ENCODE assay signal across 11 cellular contexts in genomic region chr2:196238836-196239380, GRCh38.
A peak's percentile ranks its signal among the peaks of the same experiment; 100 is the strongest.
DNase-seq lines count a peak whose midpoint lies in the region; TF ChIP-seq lines count a peak whose summit lies in the region.
"Had no signal": no experiment of that assay in that cellular context is flagged by ENCODE, and none has a peak within 500 bp of the region (broad histone marks: within the 10 kb centered on the region; RNA-seq: fewer than 3 reads in every experiment).

No MANE protein-coding gene starts in this region.

- H3K27me3 Mint-ChIP-seq in T-helper 1 cell treated with Interleukin-12 subunit alpha and Interleukin-12 subunit beta and Interleukin-4 antibody, amounts not matched to agents 30 μg/mL and 1 μg/mL, for 36 hours (ENCODE audit: low read depth), result no peaks in the 10 kb centered on the region

- H3K27ac ChIP-seq in Karpas-422 (ENCODE audit: low read length) (peak overlapping the region; percentile 97), mammary epithelial cell (ENCODE audit: insufficient read depth, low read depth, low read length) (peak overlapping the region; percentile 96), neutrophil (peak overlapping the region; percentile 99)
- H3K27ac ChIP-seq: 22Rv1 had no signal

- H3K79me2 ChIP-seq in Karpas-422 (ENCODE audit: low read length), result no peaks in the 10 kb centered on the region
- H3K79me2 ChIP-seq in mammary epithelial cell (ENCODE audit: insufficient read depth, low read length), result no peaks in the 10 kb centered on the region

- H3K27me3 ChIP-seq in Karpas-422 (ENCODE audit: low read length) (no peaks in the 10 kb centered on the region), mammary epithelial cell (ENCODE audit: insufficient read depth, low read length) (no peaks in the 10 kb centered on the region), neutrophil (no peaks in the 10 kb centered on the region)

- H3K4me3 ChIP-seq in Karpas-422 (ENCODE audit: low read length) (no peak overlapping the region), mammary epithelial cell (replicated peaks in 1 of 3; ENCODE audit: insufficient read depth in 1 of 3, low read depth in 2 of 3, low read length in 3 of 3) (no peak overlapping the region), neutrophil (ENCODE audit: low read depth in 1 of 2, low read length in 1 of 2) (peak overlapping the region; percentile 41 to 65)

- dilution Hi-C loops in mammary epithelial cell (cut with HindIII; ENCODE audit: low sequenced_read_pairs), result no loop called here

- WGBS in mammary epithelial cell (ENCODE audit: low coverage, missing lambda C conversion rate), result 50% methylated on average over 2 of the region's 2 CpGs

- H3K9ac ChIP-seq in Karpas-422 (ENCODE audit: low read length) (no peak overlapping the region), mammary epithelial cell (ENCODE audit: insufficient read depth, low read length) (no peak overlapping the region)

- CTCF ChIA-PET in mammary epithelial cell (lab: Charles Lee; ENCODE audit: low non-redundant PET), result no interaction called here

- H3K36me3 ChIP-seq in Karpas-422 (ENCODE audit: insufficient read depth, low read length), result no peaks in the 10 kb centered on the region
- H3K36me3 ChIP-seq in mammary epithelial cell (ENCODE audit: insufficient read depth, low read length), result no peaks in the 10 kb centered on the region
- no peaks in the 10 kb centered on the region for H3K36me3 ChIP-seq in neutrophil

- TF ChIP-seq CTCF in mammary epithelial cell (conservative IDR thresholded peaks at IDR 0.05 in 1 of 2, IDR thresholded peaks at IDR 0.05 in 1 of 2; ENCODE audit: extremely low read depth in 1 of 2, insufficient read depth in 1 of 2, low read depth in 1 of 2, low read length in 2 of 2), result no peak
- no peak for TF ChIP-seq CTCF in neutrophil (IDR thresholded peaks at IDR 0.05)

- DNase-seq in T-helper 1 cell, result no peak
- peak; percentile 44 for DNase-seq in Karpas-422
- no peak for DNase-seq in mammary epithelial cell
- DNase-seq in AG08395 (ENCODE audit: low spot score), result no peak
- no peak for DNase-seq in activated effector memory CD4-positive, alpha-beta T cell treated with anti-CD3 and anti-CD28 coated beads, Interleukin-2, amount 50 U/mL, for 16 hours
- DNase-seq in stimulated activated CD4-positive, alpha-beta T cell treated with anti-CD3 and anti-CD28 coated beads, Interleukin-4, amount 100 ng/mL, for 1 hour, result no peak
- DNase-seq: aorta, nephron progenitor cell had no signal

- in situ Hi-C loops in mammary epithelial cell (cut with MboI; ENCODE audit: low sequenced_read_pairs in 2 of 2), result no loop called here

- BruUV-seq in mammary epithelial cell (replicated peaks; lab: Mats Ljungman, UMichigan), result no TSS peak

- H3K27ac Mint-ChIP-seq in T-helper 1 cell treated with Interleukin-12 subunit alpha and Interleukin-12 subunit beta and Interleukin-4 antibody, amounts not matched to agents 30 μg/mL and 1 μg/mL, for 36 hours, result peak overlapping the region; percentile 96

- H3K4me3 Mint-ChIP-seq in T-helper 1 cell treated with Interleukin-12 subunit alpha and Interleukin-12 subunit beta and Interleukin-4 antibody, amounts not matched to agents 30 μg/mL and 1 μg/mL, for 36 hours, result peak overlapping the region; percentile 64
- H3K4me3 Mint-ChIP-seq: nephron progenitor cell had no signal

- H3K4me1 ChIP-seq in Karpas-422 (ENCODE audit: low read length) (peaks cover 59% of the 10 kb centered on the region), mammary epithelial cell (ENCODE audit: insufficient read depth, low read length) (peaks cover 36% of the 10 kb centered on the region), neutrophil (ENCODE audit: control insufficient read depth in 1 of 2, insufficient read depth in 1 of 2, low read depth in 1 of 2, low read length in 1 of 2) (peaks cover 76 to 80% of the 10 kb centered on the region in 2 experiments)

- intact Hi-C loops in mammary epithelial cell (cut with micrococcal nuclease), result no loop called here

- no peaks in the 10 kb centered on the region for H3K9me2 ChIP-seq in Karpas-422 (replicated peaks; ENCODE audit: insufficient read depth, low read length)

- peaks cover 69% of the 10 kb centered on the region for H3K4me1 Mint-ChIP-seq in T-helper 1 cell treated with Interleukin-12 subunit alpha and Interleukin-12 subunit beta and Interleukin-4 antibody, amounts not matched to agents 30 μg/mL and 1 μg/mL, for 36 hours (ENCODE audit: low read depth)

- no peak overlapping the region for H3K4me2 ChIP-seq in Karpas-422 (ENCODE audit: low read depth, low read length, poor library complexity, severe bottlenecking)
- H3K4me2 ChIP-seq in mammary epithelial cell (ENCODE audit: insufficient read depth, low read depth, low read length), result no peak overlapping the region

- peaks cover 16% of the 10 kb centered on the region for H3K36me3 Mint-ChIP-seq in T-helper 1 cell treated with Interleukin-12 subunit alpha and Interleukin-12 subunit beta and Interleukin-4 antibody, amounts not matched to agents 30 μg/mL and 1 μg/mL, for 36 hours (ENCODE audit: low read depth)

- H2AFZ ChIP-seq in Karpas-422 (ENCODE audit: low read length) (peak overlapping the region; percentile 27; the same call in 1 of the 2 replicates), mammary epithelial cell (ENCODE audit: low read depth, low read length) (no peak overlapping the region)

- peaks cover 3% of the 10 kb centered on the region for H3K9me3 Mint-ChIP-seq in T-helper 1 cell treated with Interleukin-12 subunit alpha and Interleukin-12 subunit beta and Interleukin-4 antibody, amounts not matched to agents 30 μg/mL and 1 μg/mL, for 36 hours
- H3K9me3 Mint-ChIP-seq: nephron progenitor cell had no signal

- H4K20me1 ChIP-seq in Karpas-422 (ENCODE audit: insufficient read depth, low read depth, low read length), result no peaks in the 10 kb centered on the region
- H4K20me1 ChIP-seq in mammary epithelial cell (ENCODE audit: insufficient read depth, low read length), result no peaks in the 10 kb centered on the region

- H3K9me3 ChIP-seq in Karpas-422 (ENCODE audit: low read length) (no peaks in the 10 kb centered on the region), mammary epithelial cell (replicated peaks; ENCODE audit: insufficient read depth, low read length) (no peaks in the 10 kb centered on the region), neutrophil (no peaks in the 10 kb centered on the region)

Comparison
In these comparisons a context has a peak if more than half of its experiments do, and no peak if none do; other contexts are left out.
1. H3K4me3 ChIP-seq: peak in neutrophil (2 of 2); none in Karpas-422 (single experiment) and mammary epithelial cell (0 of 3).
2. Peak in every context shown above with its lines, with median percentiles within 50 percentile points of each other: H3K27ac ChIP-seq.